26 cellular contexts compared by ENCODE assay signal in genomic region chr11:131190446-131190845, GRCh38.
A peak's percentile ranks its signal among the peaks of the same experiment; 100 is the strongest.
DNase-seq lines count a peak whose midpoint lies in the region; ATAC-seq, FAIRE-seq and TF ChIP-seq lines count a peak whose summit lies in the region.
"Had no signal": no experiment of that assay in that cellular context is flagged by ENCODE, and none has a peak within 500 bp of the region (broad histone marks: within the 10 kb centered on the region; RNA-seq: fewer than 3 reads in every experiment).

No MANE protein-coding gene starts in this region.

- H3K9me2 ChIP-seq in PC-3 (replicated peaks; ENCODE audit: low read length): no peaks in the 10 kb centered on the region

- no peaks in the 10 kb centered on the region for H4K20me1 ChIP-seq in PC-3 (ENCODE audit: low read length)
- H4K20me1 ChIP-seq: BLaER1 had no signal

- H3K4me3 ChIP-seq in bronchial epithelial cell (ENCODE audit: low read depth, low read length): no peak overlapping the region
- H3K4me3 ChIP-seq in PC-3 (ENCODE audit: low read length): no peak overlapping the region
- H3K4me3 ChIP-seq: BLaER1, GM12878 had no signal

- TF ChIP-seq CTCF in bronchial epithelial cell (IDR thresholded peaks at IDR 0.05; ENCODE audit: insufficient read depth, low read length, severe bottlenecking): no peak
- TF ChIP-seq CTCF in PC-3 (conservative IDR thresholded peaks at IDR 0.05; ENCODE audit: low read depth, low read length): no peak

- H3K79me2 ChIP-seq in PC-3 (ENCODE audit: low read length): no peaks in the 10 kb centered on the region

- no peak overlapping the region for H3K4me2 ChIP-seq in PC-3 (ENCODE audit: low read length)
- H3K4me2 ChIP-seq: BLaER1 had no signal

- H3K9me3 ChIP-seq in PC-3 (ENCODE audit: low read length): no peaks in the 10 kb centered on the region
- H3K9me3 ChIP-seq: BE2C, BLaER1 had no signal

- H3K36me3 ChIP-seq in bronchial epithelial cell (ENCODE audit: control insufficient read depth, insufficient read depth, low read length) (no peaks in the 10 kb centered on the region), PC-3 (ENCODE audit: low read depth, low read length) (no peaks in the 10 kb centered on the region)
- H3K36me3 ChIP-seq: BE2C, BLaER1 had no signal

- H3K9ac ChIP-seq in PC-3 (ENCODE audit: low read length): no peak overlapping the region
- H3K9ac ChIP-seq: BLaER1 had no signal

- no peaks in the 10 kb centered on the region for H3K4me1 ChIP-seq in PC-3 (ENCODE audit: insufficient read depth, low read length)
- H3K4me1 ChIP-seq: BE2C, BLaER1 had no signal

- no TSS peak for BruUV-seq in PC-3 (replicated peaks; lab: Mats Ljungman, UMichigan)

- intact Hi-C loops in head of caudate nucleus (cut with DNase I): no loop called here
- intact Hi-C loops in PC-3 (cut with micrococcal nuclease): no loop called here

- CTCF ChIA-PET in PC-3 (lab: Charles Lee): no interaction called here

- H2AFZ ChIP-seq in PC-3 (ENCODE audit: low read length): no peak overlapping the region

- H3K27ac ChIP-seq in PC-3 (ENCODE audit: low read length): no peak overlapping the region
- H3K27ac ChIP-seq: BLaER1 had no signal

- POLR2A ChIA-PET in PC-3 (lab: Charles Lee; ENCODE audit: unreplicated experiment): no interaction called here

- peaks cover 7% of the 10 kb centered on the region for H3K27me3 ChIP-seq in bronchial epithelial cell (ENCODE audit: control insufficient read depth, insufficient read depth, low read length)
- H3K27me3 ChIP-seq in PC-3 (ENCODE audit: low read length): peaks cover 97% of the 10 kb centered on the region
- H3K27me3 ChIP-seq: BE2C, BLaER1 had no signal

- DNase-seq in bronchial epithelial cell (ENCODE audit: low read depth) (peak; percentile 78), head of caudate nucleus (peak in 27 of 42 donors; percentile 7 to 63 (median 32)), UCSD-AML1 (lab: John Stamatoyannopoulos, UW; ENCODE audit: unreplicated experiment) (no peak), PC-3 (no peak), NCI-H82 (lab: John Stamatoyannopoulos, UW) (no peak)
- DNase-seq: 8988T; ACHN; BE2C; C1 segment of cervical spinal cord; CD4-positive, alpha-beta memory T cell; CD4-positive, CD25-positive, alpha-beta regulatory T cell; CD8-positive, alpha-beta memory T cell; COR-L47; DMS 273 treated with DMSO at 0.1 percent for 48 hours; DMS153; DMS53; DMS79; DND-41; EL; GDM1 had no signal

- ATAC-seq in esophagus mucosa: peak; percentile 84
- ATAC-seq in HG02870 (IDR thresholded peaks at IDR 0.05; ENCODE audit: unreplicated experiment): no peak
- ATAC-seq in PC-3: no peak
- ATAC-seq: GM12878 had no signal

- H3F3A ChIP-seq in PC-3 (ENCODE audit: low read length, unreplicated experiment): no peaks in the 10 kb centered on the region

- FAIRE-seq in bronchial epithelial cell (lab: Jason Lieb, UNC): no peak
- FAIRE-seq: A204.1, GM12878, GM18507 had no signal

Comparison
In these comparisons a context has a peak if more than half of its experiments do, and no peak if none do; other contexts are left out.
1. DNase-seq: peak in bronchial epithelial cell (single experiment) and head of caudate nucleus (27 of 42); none in UCSD-AML1 (single experiment), PC-3 (single experiment) and NCI-H82 (single experiment).